20 cellular contexts compared by ENCODE assay signal in genomic region chr4:30929649-30930048, GRCh38.
DNase-seq lines count a peak whose midpoint lies in the region; FAIRE-seq and TF ChIP-seq lines count a peak whose summit lies in the region.
"Had no signal": no experiment of that assay in that cellular context is flagged by ENCODE, and none has a peak within 500 bp of the region (broad histone marks: within the 10 kb centered on the region; RNA-seq: fewer than 3 reads in every experiment).

No MANE protein-coding gene starts in this region.

- no peak overlapping the region for H3K4me3 Mint-ChIP-seq in neural progenitor cell
- H3K4me3 Mint-ChIP-seq: B cell; CD4-positive, alpha-beta T cell; H9; HFFc6 had no signal

- no peak overlapping the region for H3K9ac ChIP-seq in neural progenitor cell

- H3K27me3 ChIP-seq in HAP-1 (ENCODE audit: low read depth) = peaks cover 3% of the 10 kb centered on the region
- no peaks in the 10 kb centered on the region for H3K27me3 ChIP-seq in neural progenitor cell

- no peak for TF ChIP-seq CTCF in neural progenitor cell (IDR thresholded peaks at IDR 0.05)

- peaks cover 9% of the 10 kb centered on the region for H3K4me1 ChIP-seq in HAP-1
- H3K4me1 ChIP-seq in neural progenitor cell = peaks cover 17% of the 10 kb centered on the region

- no peak overlapping the region for H3K27ac Mint-ChIP-seq in neural progenitor cell
- H3K27ac Mint-ChIP-seq: B cell; CD4-positive, alpha-beta T cell; HFFc6 had no signal

- no peaks in the 10 kb centered on the region for H4K20me1 ChIP-seq in neural progenitor cell (ENCODE audit: low read depth)

- H3K9me3 ChIP-seq in HAP-1 = no peaks in the 10 kb centered on the region
- H3K9me3 ChIP-seq in neural progenitor cell (ENCODE audit: low read depth) = no peaks in the 10 kb centered on the region

- no peak overlapping the region for H3K27ac ChIP-seq in neural progenitor cell

- in situ Hi-C loops in HAP-1 (cut with MboI; ENCODE audit: low sequenced_read_pairs) = no loop called here

- H2AFZ ChIP-seq in neural progenitor cell (replicated peaks) = peak overlapping the region; percentile 71

- no peaks in the 10 kb centered on the region for H3K36me3 Mint-ChIP-seq in neural progenitor cell

- H3K4me3 ChIP-seq in HAP-1 (no peak overlapping the region), neural progenitor cell (no peak overlapping the region)

- H3K9me3 Mint-ChIP-seq in neural progenitor cell = no peaks in the 10 kb centered on the region
- H3K9me3 Mint-ChIP-seq: H9 had no signal

- H3F3A ChIP-seq in neural progenitor cell (ENCODE audit: low read depth) = peaks cover 6% of the 10 kb centered on the region

- no peak overlapping the region for H3K4me2 ChIP-seq in neural progenitor cell

- H3K36me3 ChIP-seq in HAP-1 (replicated peaks) (no peaks in the 10 kb centered on the region), neural progenitor cell (no peaks in the 10 kb centered on the region)

- peaks cover 19% of the 10 kb centered on the region for H3K4me1 Mint-ChIP-seq in neural progenitor cell
- H3K4me1 Mint-ChIP-seq: B cell had no signal

- peak; percentile 39 to 60 for DNase-seq in HAP-1 (ENCODE audit: low spot score in 2 of 2)
- peak; percentile 79 for DNase-seq in NCI-H526 treated with DMSO at 0.1 percent for 48 hours (lab: John Stamatoyannopoulos, UW)
- DNase-seq in SW480 (ENCODE audit: low spot score) = peak; percentile 12
- DNase-seq in neural progenitor cell (ENCODE audit: low spot score) = peak; percentile 18
- no peak for DNase-seq in RCC 7860 (ENCODE audit: low spot score)
- DNase-seq in activated CD4-positive, alpha-beta T cell treated with anti-CD3 and anti-CD28 coated beads, Interleukin-2, amount 50 U/mL, for 1 hour = no peak
- no peak for DNase-seq in dermis blood vessel endothelial cell
- DNase-seq: C1 segment of cervical spinal cord; CD4-positive, alpha-beta T cell; DMS153; DMS79 treated with DMSO at 0.1 percent for 48 hours; EL; GOT3; H9; HFFc6 had no signal

- peaks cover 2% of the 10 kb centered on the region for H3K27me3 Mint-ChIP-seq in neural progenitor cell (ENCODE audit: insufficient read depth, low read depth)
- H3K27me3 Mint-ChIP-seq: B cell; CD4-positive, alpha-beta T cell had no signal

- no peak for FAIRE-seq in RCC 7860 (lab: Jason Lieb, UNC)
- FAIRE-seq: D721Med, GM12891, HepG2, HTR-8/SVneo had no signal

- H3K79me2 ChIP-seq in neural progenitor cell (ENCODE audit: low read depth) = no peaks in the 10 kb centered on the region

Comparison
In these comparisons a context has a peak if more than half of its experiments do, and no peak if none do; other contexts are left out.
1. DNase-seq: peak in HAP-1 (2 of 2), NCI-H526 treated with DMSO at 0.1 percent for 48 hours (single experiment), SW480 (single experiment) and neural progenitor cell (single experiment); none in RCC 7860 (single experiment), activated CD4-positive, alpha-beta T cell treated with anti-CD3 and anti-CD28 coated beads, Interleukin-2, amount 50 U/mL, for 1 hour (single experiment) and dermis blood vessel endothelial cell (single experiment).